In the genomic region with DNA sequence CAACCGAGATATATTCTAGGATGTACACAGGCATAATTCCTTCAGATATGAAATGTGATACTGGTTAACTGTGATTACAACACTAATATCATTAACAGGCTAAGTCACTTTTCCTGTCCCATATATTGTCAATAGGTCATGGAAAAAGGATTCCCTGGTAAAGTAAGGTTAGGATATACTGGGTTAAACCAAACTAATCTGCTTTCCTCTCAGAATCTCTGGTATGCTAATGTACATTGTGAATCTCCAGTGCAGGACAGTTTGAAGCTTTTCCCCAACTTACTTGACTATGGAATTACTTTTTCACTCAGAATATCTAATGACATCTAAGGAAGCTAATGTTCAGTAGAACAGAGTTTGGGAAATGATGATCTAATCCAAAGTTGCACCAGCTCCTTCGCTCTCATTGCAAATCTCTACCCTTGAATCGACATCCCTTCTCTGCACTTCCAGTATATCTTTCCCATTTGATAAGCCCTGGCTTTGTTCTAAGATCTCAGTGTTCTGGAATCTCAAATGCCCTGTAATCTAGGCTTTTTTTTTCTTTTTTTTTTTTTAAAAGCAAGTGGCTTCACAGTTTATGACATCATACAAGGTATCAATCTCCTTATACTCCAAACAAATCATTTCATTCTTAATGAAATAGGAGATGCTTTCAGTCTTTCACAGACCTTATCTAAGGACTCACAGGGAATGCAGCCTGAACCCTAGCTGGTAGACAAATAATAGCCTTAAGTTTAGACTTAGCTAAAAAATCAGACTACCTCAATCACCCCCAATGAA, we compare ENCODE assay signal across 16 cellular contexts. TPM values are rescaled to one million over a fixed set of nuclear protein-coding genes. Genes with fewer than 3 reads are reported as not detected.
DNase-seq lines count a peak whose midpoint lies in the region; ATAC-seq, FAIRE-seq and TF ChIP-seq lines count a peak whose summit lies in the region.
"Had no signal": no experiment of that assay in that cellular context is flagged by ENCODE, and none has a peak within 500 bp of the region (broad histone marks: within the 10 kb centered on the region; RNA-seq: fewer than 3 reads in every experiment).

No MANE protein-coding gene starts in this region.

- peaks cover 18 to 61% of the 10 kb centered on the region in 2 experiments; a peak in 2 of 3 replicates for H3K36me3 ChIP-seq in HEK293 (ENCODE audit: control insufficient read depth in 2 of 2, insufficient read depth in 1 of 2, low read length in 2 of 2)
- peaks cover 5% of the 10 kb centered on the region; the same call in 1 of the 2 replicates for H3K36me3 ChIP-seq in BE2C
- H3K36me3 ChIP-seq in esophagus muscularis mucosa, result peaks cover 38 to 72% (median 47%) of the 10 kb centered on the region in 4 donors

- TF ChIP-seq CTCF in A549 (IDR thresholded peaks at IDR 0.05) (no peak), HEK293 (tag by site-specific recombination; IDR thresholded peaks at IDR 0.05) (no peak), brain (conservative IDR thresholded peaks at IDR 0.05) (no peak), BE2C (IDR thresholded peaks at IDR 0.05; ENCODE audit: low read depth, low read length) (no peak), esophagus muscularis mucosa (IDR thresholded peaks at IDR 0.05) (no peak)

- H3K4me3 ChIP-seq in A549 (no peak overlapping the region), HEK293 (ENCODE audit: low read depth, low read length) (no peak overlapping the region), BE2C (ENCODE audit: low read depth, low read length) (no peak overlapping the region), esophagus muscularis mucosa (no peak overlapping the region)
- H3K4me3 ChIP-seq: esophagus squamous epithelium, HAP-1, skin epidermis, stomach had no signal

- TF ChIP-seq POLR2A in A549 (IDR thresholded peaks at IDR 0.05; ENCODE audit: low read length) (no peak), esophagus muscularis mucosa (IDR thresholded peaks at IDR 0.05; ENCODE audit: low read depth) (no peak)

- peaks cover 64% of the 10 kb centered on the region for H3K36me3 Mint-ChIP-seq in brain
- H3K36me3 Mint-ChIP-seq in memory B cell, result peaks cover 9% of the 10 kb centered on the region
- peaks cover 21% of the 10 kb centered on the region for H3K36me3 Mint-ChIP-seq in stimulated activated effector memory CD8-positive, alpha-beta T cell treated with anti-CD3 and anti-CD28 coated beads, Interleukin-12 subunit alpha, Interleukin-12 subunit beta, amount 100 ng/mL, for 72 hours

- H3K27me3 ChIP-seq in BE2C (no peaks in the 10 kb centered on the region), esophagus muscularis mucosa (no peaks in the 10 kb centered on the region)
- H3K27me3 ChIP-seq: esophagus squamous epithelium, neutrophil, stomach had no signal

- H3K27me3 Mint-ChIP-seq in brain, result no peaks in the 10 kb centered on the region
- no peaks in the 10 kb centered on the region for H3K27me3 Mint-ChIP-seq in memory B cell
- H3K27me3 Mint-ChIP-seq: activated B cell treated with CpG ODN at 0.5 μM for 24 hours; activated naive CD4-positive, alpha-beta T cell treated with anti-CD3 and anti-CD28 coated beads, Interleukin-2, amount 50 U/mL, for 24 hours had no signal

- H3K4me1 Mint-ChIP-seq in brain, result no peaks in the 10 kb centered on the region
- H3K4me1 Mint-ChIP-seq in memory B cell, result peaks cover 5% of the 10 kb centered on the region
- H3K4me1 Mint-ChIP-seq in stimulated activated effector memory CD8-positive, alpha-beta T cell treated with anti-CD3 and anti-CD28 coated beads, Interleukin-12 subunit alpha, Interleukin-12 subunit beta, amount 100 ng/mL, for 72 hours, result peaks cover 11% of the 10 kb centered on the region
- H3K4me1 Mint-ChIP-seq: activated naive CD4-positive, alpha-beta T cell treated with anti-CD3 and anti-CD28 coated beads, Interleukin-2, amount 50 U/mL, for 24 hours had no signal

- H3K9me3 Mint-ChIP-seq in brain (no peaks in the 10 kb centered on the region), memory B cell (no peaks in the 10 kb centered on the region)
- no peaks in the 10 kb centered on the region for H3K9me3 Mint-ChIP-seq in stimulated activated effector memory CD8-positive, alpha-beta T cell treated with anti-CD3 and anti-CD28 coated beads, Interleukin-12 subunit alpha, Interleukin-12 subunit beta, amount 100 ng/mL, for 72 hours
- H3K9me3 Mint-ChIP-seq: activated B cell treated with CpG ODN at 0.5 μM for 24 hours; activated naive CD4-positive, alpha-beta T cell treated with anti-CD3 and anti-CD28 coated beads, Interleukin-2, amount 50 U/mL, for 24 hours had no signal

- WGBS in A549 (ENCODE audit: missing lambda C conversion rate), result 96% methylated on average over 3 of the region's 3 CpGs
- WGBS in esophagus muscularis mucosa, result 81% methylated on average over 3 of the region's 3 CpGs

- no peak overlapping the region for H3K4me2 ChIP-seq in A549

- intact Hi-C loops in esophagus muscularis mucosa (cut with DNase I), result loop anchor here (10.0 kb wide), 1 partner anchor 71 kb away; no protein-coding TSS in a partner anchor

- DNase-seq in A549 (ENCODE audit: low read depth in 1 of 2, low spot score in 1 of 2), result no peak
- no peak for DNase-seq in memory B cell (ENCODE audit: low spot score in 2 of 2)
- DNase-seq in stimulated activated effector memory CD8-positive, alpha-beta T cell treated with anti-CD3 and anti-CD28 coated beads, Interleukin-12 subunit alpha, Interleukin-12 subunit beta, amount 100 ng/mL, for 72 hours (ENCODE audit: low spot score in 2 of 2), result no peak
- no peak for DNase-seq in BE2C
- no peak for DNase-seq in esophagus muscularis mucosa (ENCODE audit: extremely low spot score)
- DNase-seq in NCI-H2107 treated with DMSO at 0.1 percent for 48 hours (lab: John Stamatoyannopoulos, UW; ENCODE audit: unreplicated experiment), result no peak
- DNase-seq: activated B cell treated with CpG ODN at 0.5 μM for 24 hours, esophagus squamous epithelium, NCI-H510A treated with DMSO at 0.1 percent for 48 hours, stomach had no signal

- ATAC-seq in A549 (peak; percentile 52 to 58; a peak in 5 of 6 replicates), memory B cell (ENCODE audit: low read depth) (no peak)
- ATAC-seq in stimulated activated effector memory CD8-positive, alpha-beta T cell treated with anti-CD3 and anti-CD28 coated beads, Interleukin-12 subunit alpha, Interleukin-12 subunit beta, amount 100 ng/mL, for 72 hours, result no peak

- peak; percentile 39 for FAIRE-seq in A549 (lab: Jason Lieb, UNC)

- H3K27ac Mint-ChIP-seq in brain (peak overlapping the region in 3 of 5 experiments; percentile 26 to 65 (median 29)), memory B cell (peak overlapping the region; percentile 78)
- H3K27ac Mint-ChIP-seq in stimulated activated effector memory CD8-positive, alpha-beta T cell treated with anti-CD3 and anti-CD28 coated beads, Interleukin-12 subunit alpha, Interleukin-12 subunit beta, amount 100 ng/mL, for 72 hours, result no peak overlapping the region
- H3K27ac Mint-ChIP-seq: activated B cell treated with CpG ODN at 0.5 μM for 24 hours; activated naive CD4-positive, alpha-beta T cell treated with anti-CD3 and anti-CD28 coated beads, Interleukin-2, amount 50 U/mL, for 24 hours had no signal

- CTCF ChIA-PET in A549 (lab: Yijun Ruan, JAX) (interaction anchor here (0.6 to 13.7 kb wide), 46 partner anchors 7 to 504 kb away, joined by 3 to 258 read pairs (median 4); a partner anchor contains a TSS), HEK293 (lab: Yijun Ruan, JAX) (interaction anchor here (0.5 to 6.7 kb wide), 37 partner anchors 10 to 756 kb away, joined by 3 to 110 read pairs (median 5); no protein-coding TSS in a partner anchor)

- TF ChIP-seq EP300 in A549 (IDR thresholded peaks at IDR 0.05), result no peak
- no peak for TF ChIP-seq EP300 in esophagus muscularis mucosa (IDR thresholded peaks at IDR 0.05)

- POLR2A ChIA-PET in A549 (lab: Yijun Ruan, JAX) (interaction anchor here (0.6 to 1.7 kb wide), 12 partner anchors 13 to 968 kb away, joined by 3 to 9 read pairs (median 4); a partner anchor contains a TSS), HEK293 (lab: Yijun Ruan, JAX) (interaction anchor here (0.6 to 1.8 kb wide), 8 partner anchors 12 to 474 kb away, joined by 3 to 6 read pairs (median 4); no protein-coding TSS in a partner anchor)

- H3K4me3 Mint-ChIP-seq in brain (no peak overlapping the region), memory B cell (no peak overlapping the region)
- no peak overlapping the region for H3K4me3 Mint-ChIP-seq in stimulated activated effector memory CD8-positive, alpha-beta T cell treated with anti-CD3 and anti-CD28 coated beads, Interleukin-12 subunit alpha, Interleukin-12 subunit beta, amount 100 ng/mL, for 72 hours
- H3K4me3 Mint-ChIP-seq: activated B cell treated with CpG ODN at 0.5 μM for 24 hours; activated naive CD4-positive, alpha-beta T cell treated with anti-CD3 and anti-CD28 coated beads, Interleukin-2, amount 50 U/mL, for 24 hours had no signal

- H3K9me3 ChIP-seq in A549 (no peaks in the 10 kb centered on the region), HEK293 (ENCODE audit: control insufficient read depth, insufficient read depth, low read depth, low read length) (no peaks in the 10 kb centered on the region), BE2C (no peaks in the 10 kb centered on the region), esophagus muscularis mucosa (no peaks in the 10 kb centered on the region)
- H3K9me3 ChIP-seq: esophagus squamous epithelium, HAP-1, neutrophil, stomach had no signal

- H3K4me1 ChIP-seq in A549 (0 out of 3 replicates have a peak, but pooled peaks cover 3% of the 10 kb centered on the region), HEK293 (ENCODE audit: control insufficient read depth, insufficient read depth, low read length) (no peaks in the 10 kb centered on the region), BE2C (no peaks in the 10 kb centered on the region), esophagus muscularis mucosa (peaks cover 0 to 4% (median 2%) of the 10 kb centered on the region in 4 donors)
- H3K4me1 ChIP-seq: esophagus squamous epithelium, HAP-1 had no signal

- TF ChIP-seq RAD21 in A549 (conservative IDR thresholded peaks at IDR 0.05 in 1 of 2, IDR thresholded peaks at IDR 0.05 in 1 of 2), result no peak

- H3K27ac ChIP-seq in A549 (no peak overlapping the region), HEK293 (ENCODE audit: extremely low read depth, low read depth, low read length) (no peak overlapping the region), esophagus muscularis mucosa (replicated peaks in 1 of 4) (peak overlapping the region in 1 of 4 donors; percentile 27)
- H3K27ac ChIP-seq: neutrophil, skin epidermis had no signal

TF ChIP-seq in A549, 52 proteins besides CTCF, POLR2A, EP300 and RAD21 (continues in another document):
- no peak for TF ChIP-seq PHF8 (IDR thresholded peaks at IDR 0.05; ENCODE audit: borderline replicate concordance, low read depth)

TF ChIP-seq in HEK293, 187 proteins besides CTCF, POLR2A, EP300 and RAD21 (continues in another document):
- no peak for TF ChIP-seq ZFP41 (tag by site-specific recombination; IDR thresholded peaks at IDR 0.05; ENCODE audit: borderline replicate concordance)

RNA-seq across cellular contexts. Expression of a gene that starts 43.8 kb away (rescaled TPM):
- 231 and 232 TPM in 2 replicates for polyA plus RNA-seq in A549 (2011; rRNA removed)
- 59.8 and 60.6 TPM in 2 replicates for polyA plus RNA-seq in A549 (2012; cell fraction: cytosol; rRNA removed)
- polyA plus RNA-seq in A549 (2012; cell fraction: nucleus; rRNA removed), result 46.0 and 54.2 TPM in 2 replicates
- polyA plus RNA-seq in A549 (2017; fragmentation: RNase III; extraction: RNeasy Plus Mini Kit Qiagen cat#74134 plus additional on column Dnase treatment), result 120 to 134 TPM (median 128 TPM) in 3 replicates
- 100 and 105 TPM in 2 replicates for polyA minus RNA-seq in A549 (2011; rRNA and poly(A)+ RNA removed)
- 23.1 TPM for polyA plus RNA-seq in brain (ENCODE audit: insufficient read depth, low read depth, low replicate concordance)
- 36.4 TPM for polyA plus RNA-seq in BE2C (2012; ENCODE audit: insufficient read depth, insufficient read length, low read depth)
- 10 to 100 TPM; 64.1 to 85.2 (median 80.5) TPM for total RNA-seq in esophagus muscularis mucosa

Comparison
In these comparisons a context has a peak if more than half of its experiments do, and no peak if none do; other contexts are left out.
1. ATAC-seq: peak in A549 (2 of 2); none in memory B cell (single experiment) and stimulated activated effector memory CD8-positive, alpha-beta T cell treated with anti-CD3 and anti-CD28 coated beads, Interleukin-12 subunit alpha, Interleukin-12 subunit beta, amount 100 ng/mL, for 72 hours (single experiment).